In genomic region chr6:45952546-45952945, GRCh38 we compare ENCODE assay signal across 23 cellular contexts.
"Had no signal": no experiment of that assay in that cellular context is flagged by ENCODE, and none has a peak within 500 bp of the region (broad histone marks: within the 10 kb centered on the region; RNA-seq: fewer than 3 reads in every experiment).

No MANE protein-coding gene starts in this region.

- ATAC-seq: activated CD4-positive, CD25-positive, alpha-beta regulatory T cell treated with anti-CD3 and anti-CD28 coated beads, Interleukin-2, amount 50 U/mL, for 24 hours; activated CD8-positive, alpha-beta memory T cell treated with anti-CD3 and anti-CD28 coated beads, Interleukin-2, amount 10 ng/mL, durations not matched to agents 7 days and 5 days; activated CD8-positive, alpha-beta T cell treated with anti-CD3 and anti-CD28 coated beads for 36 hours; activated naive CD8-positive, alpha-beta T cell treated with anti-CD3 and anti-CD28 coated beads, Interleukin-2, amount 50 U/mL, for 24 hours; natural killer cell; SK-N-SH treated with all-trans-retinoic acid at 6 μM for 48 hours; stimulated activated effector memory CD8-positive, alpha-beta T cell treated with anti-CD3 and anti-CD28 coated beads, Interleukin-12 subunit alpha, Interleukin-12 subunit beta, amount 100 ng/mL, for 72 hours; stimulated activated naive CD8-positive, alpha-beta T cell treated with anti-CD3 and anti-CD28 coated beads, Interleukin-15, amount 100 ng/mL, for 72 hours had no signal

- DNase-seq: activated CD4-positive, alpha-beta T cell treated with anti-CD3 and anti-CD28 coated beads, Interleukin-2, amount 10 ng/mL, durations not matched to agents 24 days and 14 days; activated CD8-positive, alpha-beta memory T cell treated with anti-CD3 and anti-CD28 coated beads, Interleukin-2, amount 10 ng/mL, durations not matched to agents 7 days and 5 days; activated CD8-positive, alpha-beta T cell treated with anti-CD3 and anti-CD28 coated beads for 36 hours; activated gamma-delta T cell; activated naive CD4-positive, alpha-beta T cell treated with anti-CD3 and anti-CD28 coated beads, Interleukin-2, amount 50 U/mL, for 16 hours; activated naive CD8-positive, alpha-beta T cell treated with anti-CD3 and anti-CD28 coated beads, Interleukin-2, amount 50 U/mL, for 24 hours; activated T-cell treated with anti-CD3 and anti-CD28 coated beads for 4 hours; body of pancreas; effector CD4-positive, alpha-beta T cell; kidney glomerular epithelial cell; mesendoderm; natural killer cell; ovary; stimulated activated CD4-positive, alpha-beta T cell treated with anti-CD3 and anti-CD28 coated beads, Interleukin-2, amount 100 ng/mL, for 24 hours; stimulated activated naive CD8-positive, alpha-beta T cell treated with anti-CD3 and anti-CD28 coated beads, Interleukin-15, amount 100 ng/mL, for 72 hours had no signal

- H3K9me3 ChIP-seq: body of pancreas, ovary, prostate gland, right atrium auricular region had no signal

- H3K4me3 ChIP-seq: body of pancreas, cardiac muscle cell, ovary, prostate gland, right atrium auricular region, skin epidermis had no signal

- H3K36me3 ChIP-seq: cardiac muscle cell, ovary, prostate gland had no signal

- H3K27ac ChIP-seq: body of pancreas, cardiac muscle cell, ovary, prostate gland, skin epidermis, VCaP had no signal

- H3K27me3 ChIP-seq: body of pancreas, cardiac muscle cell, ovary, right atrium auricular region had no signal

- H3K4me1 ChIP-seq: prostate gland had no signal
